10 cellular contexts compared by ENCODE assay signal in genomic region chr1:231934797-231935196, GRCh38.
A peak's percentile ranks its signal among the peaks of the same experiment; 100 is the strongest.
DNase-seq lines count a peak whose midpoint lies in the region; ATAC-seq and TF ChIP-seq lines count a peak whose summit lies in the region.
"Had no signal": no experiment of that assay in that cellular context is flagged by ENCODE, and none has a peak within 500 bp of the region (broad histone marks: within the 10 kb centered on the region; RNA-seq: fewer than 3 reads in every experiment).

No MANE protein-coding gene starts in this region.

- no peak overlapping the region for H3K27ac ChIP-seq in mammary epithelial cell (ENCODE audit: insufficient read depth, low read depth, low read length)
- H3K27ac ChIP-seq in aorta (ENCODE audit: low read depth in 1 of 2, low read length in 2 of 2) = no peak overlapping the region

- no peaks in the 10 kb centered on the region for H3K9me3 Mint-ChIP-seq in mesothelial cell of epicardium

- 63% methylated on average over 3 of the region's 5 CpGs for WGBS in mammary epithelial cell (ENCODE audit: low coverage, missing lambda C conversion rate)
- 28 to 36% methylated on average over 5 of the region's 5 CpGs for WGBS in aorta, 2 donors

- peaks cover 44% of the 10 kb centered on the region for H3K4me1 Mint-ChIP-seq in mesothelial cell of epicardium

- H3K36me3 ChIP-seq in mammary epithelial cell (ENCODE audit: insufficient read depth, low read length) (no peaks in the 10 kb centered on the region), aorta (ENCODE audit: control insufficient read depth in 1 of 2, insufficient read depth in 2 of 2, low read length in 1 of 2) (no peaks in the 10 kb centered on the region)

- CTCF ChIA-PET in mammary epithelial cell (lab: Charles Lee; ENCODE audit: low non-redundant PET) = no interaction called here

- H3K27me3 Mint-ChIP-seq in mesothelial cell of epicardium (ENCODE audit: low read depth) = peaks cover 9% of the 10 kb centered on the region
- H3K27me3 Mint-ChIP-seq: CD8-positive, alpha-beta memory T cell had no signal

- DNase-seq in DMS53 treated with DMSO at 0.1 percent for 48 hours (lab: John Stamatoyannopoulos, UW; ENCODE audit: unreplicated experiment) = peak; percentile 84
- DNase-seq in NCI-H345 treated with DMSO at 0.1 percent for 48 hours (lab: John Stamatoyannopoulos, UW; ENCODE audit: unreplicated experiment) = peak; percentile 20
- DNase-seq in mammary epithelial cell = peak; percentile 42
- DNase-seq in mesothelial cell of epicardium (ENCODE audit: low spot score in 2 of 2, unreplicated experiment in 2 of 2) = no peak
- no peak for DNase-seq in stimulated activated CD8-positive, alpha-beta memory T cell treated with anti-CD3 and anti-CD28 coated beads, Interleukin-4, amount 100 ng/mL, for 48 hours
- no peak for DNase-seq in aorta
- DNase-seq in AG08395 (ENCODE audit: low spot score) = no peak
- DNase-seq: activated CD4-positive, alpha-beta T cell treated with anti-CD3 and anti-CD28 coated beads, Interleukin-2, amount 50 U/mL, for 48 hours; CD8-positive, alpha-beta memory T cell had no signal

- no peak overlapping the region for H3K4me2 ChIP-seq in mammary epithelial cell (ENCODE audit: insufficient read depth, low read depth, low read length)

- no peaks in the 10 kb centered on the region for H3K79me2 ChIP-seq in mammary epithelial cell (ENCODE audit: insufficient read depth, low read length)

- dilution Hi-C loops in mammary epithelial cell (cut with HindIII; ENCODE audit: low sequenced_read_pairs) = loop anchor here (5.0 kb wide), 1 partner anchor 48 kb away; no protein-coding TSS in a partner anchor

- H2AFZ ChIP-seq in mammary epithelial cell (ENCODE audit: low read depth, low read length) = no peak overlapping the region

- H4K20me1 ChIP-seq in mammary epithelial cell (ENCODE audit: insufficient read depth, low read length) = no peaks in the 10 kb centered on the region

- in situ Hi-C loops in mammary epithelial cell (cut with MboI; ENCODE audit: low sequenced_read_pairs in 2 of 2) = no loop called here

- no TSS peak for BruUV-seq in mammary epithelial cell (replicated peaks; lab: Mats Ljungman, UMichigan)

- no peak overlapping the region for H3K4me3 Mint-ChIP-seq in mesothelial cell of epicardium
- H3K4me3 Mint-ChIP-seq: CD8-positive, alpha-beta memory T cell had no signal

- H3K4me3 ChIP-seq in mammary epithelial cell (replicated peaks in 1 of 3; ENCODE audit: insufficient read depth in 1 of 3, low read depth in 2 of 3, low read length in 3 of 3) (no peak overlapping the region), aorta (ENCODE audit: low read length in 2 of 2) (no peak overlapping the region)

- H3K9me3 ChIP-seq in mammary epithelial cell (replicated peaks; ENCODE audit: insufficient read depth, low read length) (peaks cover 5% of the 10 kb centered on the region), aorta (ENCODE audit: control insufficient read depth, low read length) (peaks cover 1% of the 10 kb centered on the region)

- intact Hi-C loops in mammary epithelial cell (cut with micrococcal nuclease) (no loop called here), aorta (cut with DNase I) (no loop called here)

- no peaks in the 10 kb centered on the region for H3K27me3 ChIP-seq in mammary epithelial cell (ENCODE audit: insufficient read depth, low read length)
- no peaks in the 10 kb centered on the region for H3K27me3 ChIP-seq in aorta (ENCODE audit: control insufficient read depth in 1 of 2, insufficient read depth in 2 of 2, low read length in 1 of 2)

- H3K4me1 ChIP-seq in mammary epithelial cell (ENCODE audit: insufficient read depth, low read length) (peaks cover 16% of the 10 kb centered on the region), aorta (ENCODE audit: control insufficient read depth in 1 of 2, insufficient read depth in 2 of 2, low read length in 2 of 2) (no peaks in the 10 kb centered on the region)

- H3K9ac ChIP-seq in mammary epithelial cell (ENCODE audit: insufficient read depth, low read length) = no peak overlapping the region

- no peaks in the 10 kb centered on the region for H3K36me3 Mint-ChIP-seq in mesothelial cell of epicardium

- ATAC-seq in aorta (ENCODE audit: low FRiP score) = no peak
- ATAC-seq in GM21360 (IDR thresholded peaks at IDR 0.05; ENCODE audit: unreplicated experiment) = no peak

- TF ChIP-seq CTCF in mammary epithelial cell (conservative IDR thresholded peaks at IDR 0.05 in 1 of 2, IDR thresholded peaks at IDR 0.05 in 1 of 2; ENCODE audit: extremely low read depth in 1 of 2, insufficient read depth in 1 of 2, low read depth in 1 of 2, low read length in 2 of 2) = no peak
- TF ChIP-seq CTCF in mesothelial cell of epicardium (IDR thresholded peaks at IDR 0.05; ENCODE audit: unreplicated experiment) = no peak

- peak overlapping the region; percentile 19 for H3K27ac Mint-ChIP-seq in mesothelial cell of epicardium
- H3K27ac Mint-ChIP-seq: CD8-positive, alpha-beta memory T cell had no signal

Comparison
In these comparisons a context has a peak if more than half of its experiments do, and no peak if none do; other contexts are left out.
1. DNase-seq: peak in DMS53 treated with DMSO at 0.1 percent for 48 hours (single experiment), NCI-H345 treated with DMSO at 0.1 percent for 48 hours (single experiment) and mammary epithelial cell (single experiment); none in mesothelial cell of epicardium (0 of 2), stimulated activated CD8-positive, alpha-beta memory T cell treated with anti-CD3 and anti-CD28 coated beads, Interleukin-4, amount 100 ng/mL, for 48 hours (single experiment), aorta (0 of 2) and AG08395 (single experiment).